12 cellular contexts compared by ENCODE assay signal in the genomic region with DNA sequence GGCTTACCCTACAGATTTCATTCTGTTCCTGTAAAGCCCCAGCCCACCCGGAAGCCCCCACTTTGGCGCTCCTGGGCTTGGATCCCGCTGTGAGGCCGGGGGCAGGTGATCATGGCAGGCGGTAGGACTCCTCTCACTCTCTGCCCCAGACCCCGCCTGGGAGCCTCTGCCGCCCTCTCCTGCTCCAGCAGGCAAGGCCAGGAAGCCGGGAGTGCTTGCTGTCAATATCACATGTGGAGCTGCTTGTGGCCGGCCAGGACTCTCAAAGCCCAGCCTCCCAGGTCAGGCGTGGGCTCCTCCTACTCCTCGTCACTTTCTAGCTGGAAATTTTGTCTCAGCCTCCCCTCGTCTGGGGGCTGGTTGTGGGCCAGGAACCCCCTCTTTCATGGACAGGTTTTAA.
DNase-seq lines count a peak whose midpoint lies in the region; ATAC-seq lines count a peak whose summit lies in the region.
"Had no signal": no experiment of that assay in that cellular context is flagged by ENCODE, and none has a peak within 500 bp of the region (broad histone marks: within the 10 kb centered on the region; RNA-seq: fewer than 3 reads in every experiment).

No MANE protein-coding gene starts in this region.

- DNase-seq in Right ventricle myocardium inferior (ENCODE audit: missing footprints) (no peak), cardiac septum (ENCODE audit: low spot score) (no peak), astrocyte of the hippocampus (ENCODE audit: low read depth, low spot score) (peak; percentile 8), iPS-NIHi11 (ENCODE audit: low spot score) (peak; percentile 80), UCSD-AML1 (lab: John Stamatoyannopoulos, UW; ENCODE audit: unreplicated experiment) (no peak), GF-D8 (lab: John Stamatoyannopoulos, UW) (no peak), amniotic stem cell (lab: John Stamatoyannopoulos, UW) (no peak), NCI-H1105 (lab: John Stamatoyannopoulos, UW) (no peak)
- DNase-seq: activated CD8-positive, alpha-beta T cell treated with anti-CD3 and anti-CD28 coated beads, Interleukin-2, amount 10 ng/mL, durations not matched to agents 7 days and 5 days; activated gamma-delta T cell; DMS79; stimulated activated CD4-positive, alpha-beta T cell treated with anti-CD3 and anti-CD28 coated beads, Interleukin-2, amount 100 ng/mL, for 24 hours had no signal

- intact Hi-C loops in Right ventricle myocardium inferior (cut with DNase I), result no loop called here
- intact Hi-C loops in cardiac septum (cut with DNase I), result no loop called here

- ATAC-seq in Right ventricle myocardium inferior, result peak; percentile 37
- ATAC-seq: activated CD8-positive, alpha-beta T cell treated with anti-CD3 and anti-CD28 coated beads, Interleukin-2, amount 10 ng/mL, durations not matched to agents 7 days and 5 days had no signal

Comparison
In these comparisons a context has a peak if more than half of its experiments do, and no peak if none do; other contexts are left out.
1. DNase-seq: peak in astrocyte of the hippocampus (single experiment) and iPS-NIHi11 (single experiment); none in Right ventricle myocardium inferior (single experiment), cardiac septum (single experiment), UCSD-AML1 (single experiment), GF-D8 (single experiment), amniotic stem cell (single experiment) and NCI-H1105 (single experiment).